ENCODE assay signal across 2 cellular contexts in the genomic region with DNA sequence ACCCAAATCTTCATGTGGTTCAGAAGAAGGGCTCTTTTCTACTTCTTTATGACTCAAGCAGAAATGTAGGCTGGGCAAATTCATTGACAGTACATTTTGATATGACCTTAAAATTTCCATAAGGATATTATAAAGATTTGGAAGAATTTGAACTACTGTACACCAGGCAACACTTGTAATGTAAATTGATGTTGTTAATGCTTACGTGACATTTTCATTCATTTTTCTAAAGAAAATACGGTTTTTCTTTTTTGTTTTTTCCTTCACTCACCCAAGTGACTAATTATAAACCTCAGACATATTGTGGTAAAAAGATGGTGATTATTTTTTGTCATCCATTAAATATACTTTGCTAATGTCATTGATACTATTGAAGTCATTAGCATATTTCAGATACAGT.
TF ChIP-seq lines count a peak whose summit lies in the region.

No MANE protein-coding gene starts in this region.

TF ChIP-seq in IMR-90, 13 proteins besides CTCF, POLR2A, EP300 and RAD21:
- no peak for TF ChIP-seq MAZ (IDR thresholded peaks at IDR 0.05; ENCODE audit: borderline replicate concordance, low read depth, low read length)
- TF ChIP-seq MAFK (IDR thresholded peaks at IDR 0.05; ENCODE audit: low read depth, low read length), result peak; percentile 63
- TF ChIP-seq RFX5 (IDR thresholded peaks at IDR 0.05; ENCODE audit: low read depth, low read length), result no peak
- no peak for TF ChIP-seq BHLHE40 (IDR thresholded peaks at IDR 0.05; ENCODE audit: low read depth, low read length)
- TF ChIP-seq, protein P1, sequence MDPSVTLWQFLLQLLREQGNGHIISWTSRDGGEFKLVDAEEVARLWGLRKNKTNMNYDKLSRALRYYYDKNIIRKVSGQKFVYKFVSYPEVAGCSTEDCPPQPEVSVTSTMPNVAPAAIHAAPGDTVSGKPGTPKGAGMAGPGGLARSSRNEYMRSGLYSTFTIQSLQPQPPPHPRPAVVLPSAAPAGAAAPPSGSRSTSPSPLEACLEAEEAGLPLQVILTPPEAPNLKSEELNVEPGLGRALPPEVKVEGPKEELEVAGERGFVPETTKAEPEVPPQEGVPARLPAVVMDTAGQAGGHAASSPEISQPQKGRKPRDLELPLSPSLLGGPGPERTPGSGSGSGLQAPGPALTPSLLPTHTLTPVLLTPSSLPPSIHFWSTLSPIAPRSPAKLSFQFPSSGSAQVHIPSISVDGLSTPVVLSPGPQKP (IDR thresholded peaks at IDR 0.05; ENCODE audit: borderline replicate concordance, low read depth, low read length), result no peak
- TF ChIP-seq, protein P2, sequence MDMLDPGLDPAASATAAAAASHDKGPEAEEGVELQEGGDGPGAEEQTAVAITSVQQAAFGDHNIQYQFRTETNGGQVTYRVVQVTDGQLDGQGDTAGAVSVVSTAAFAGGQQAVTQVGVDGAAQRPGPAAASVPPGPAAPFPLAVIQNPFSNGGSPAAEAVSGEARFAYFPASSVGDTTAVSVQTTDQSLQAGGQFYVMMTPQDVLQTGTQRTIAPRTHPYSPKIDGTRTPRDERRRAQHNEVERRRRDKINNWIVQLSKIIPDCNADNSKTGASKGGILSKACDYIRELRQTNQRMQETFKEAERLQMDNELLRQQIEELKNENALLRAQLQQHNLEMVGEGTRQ (IDR thresholded peaks at IDR 0.05; ENCODE audit: low read depth, low read length), result no peak
- no peak for TF ChIP-seq FOS (IDR thresholded peaks at IDR 0.05; ENCODE audit: low read depth, low read length)

TF ChIP-seq in K562, 482 proteins besides CTCF, POLR2A, EP300 and RAD21:
- peak; percentile 30; the same call in 1 of the 2 replicates for TF ChIP-seq MAFF (IDR thresholded peaks at IDR 0.05; ENCODE audit: low read length)
- TF ChIP-seq NFXL1 (CRISPR knock-in tag; IDR thresholded peaks at IDR 0.05), result no peak
- TF ChIP-seq, protein P3, sequence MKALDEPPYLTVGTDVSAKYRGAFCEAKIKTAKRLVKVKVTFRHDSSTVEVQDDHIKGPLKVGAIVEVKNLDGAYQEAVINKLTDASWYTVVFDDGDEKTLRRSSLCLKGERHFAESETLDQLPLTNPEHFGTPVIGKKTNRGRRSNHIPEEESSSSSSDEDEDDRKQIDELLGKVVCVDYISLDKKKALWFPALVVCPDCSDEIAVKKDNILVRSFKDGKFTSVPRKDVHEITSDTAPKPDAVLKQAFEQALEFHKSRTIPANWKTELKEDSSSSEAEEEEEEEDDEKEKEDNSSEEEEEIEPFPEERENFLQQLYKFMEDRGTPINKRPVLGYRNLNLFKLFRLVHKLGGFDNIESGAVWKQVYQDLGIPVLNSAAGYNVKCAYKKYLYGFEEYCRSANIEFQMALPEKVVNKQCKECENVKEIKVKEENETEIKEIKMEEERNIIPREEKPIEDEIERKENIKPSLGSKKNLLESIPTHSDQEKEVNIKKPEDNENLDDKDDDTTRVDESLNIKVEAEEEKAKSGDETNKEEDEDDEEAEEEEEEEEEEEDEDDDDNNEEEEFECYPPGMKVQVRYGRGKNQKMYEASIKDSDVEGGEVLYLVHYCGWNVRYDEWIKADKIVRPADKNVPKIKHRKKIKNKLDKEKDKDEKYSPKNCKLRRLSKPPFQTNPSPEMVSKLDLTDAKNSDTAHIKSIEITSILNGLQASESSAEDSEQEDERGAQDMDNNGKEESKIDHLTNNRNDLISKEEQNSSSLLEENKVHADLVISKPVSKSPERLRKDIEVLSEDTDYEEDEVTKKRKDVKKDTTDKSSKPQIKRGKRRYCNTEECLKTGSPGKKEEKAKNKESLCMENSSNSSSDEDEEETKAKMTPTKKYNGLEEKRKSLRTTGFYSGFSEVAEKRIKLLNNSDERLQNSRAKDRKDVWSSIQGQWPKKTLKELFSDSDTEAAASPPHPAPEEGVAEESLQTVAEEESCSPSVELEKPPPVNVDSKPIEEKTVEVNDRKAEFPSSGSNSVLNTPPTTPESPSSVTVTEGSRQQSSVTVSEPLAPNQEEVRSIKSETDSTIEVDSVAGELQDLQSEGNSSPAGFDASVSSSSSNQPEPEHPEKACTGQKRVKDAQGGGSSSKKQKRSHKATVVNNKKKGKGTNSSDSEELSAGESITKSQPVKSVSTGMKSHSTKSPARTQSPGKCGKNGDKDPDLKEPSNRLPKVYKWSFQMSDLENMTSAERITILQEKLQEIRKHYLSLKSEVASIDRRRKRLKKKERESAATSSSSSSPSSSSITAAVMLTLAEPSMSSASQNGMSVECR (CRISPR knock-in tag; IDR thresholded peaks at IDR 0.05), result no peak
- no peak for TF ChIP-seq ZNF79 (CRISPR knock-in tag; IDR thresholded peaks at IDR 0.05; ENCODE audit: low read depth)
- TF ChIP-seq ZNF316 (IDR thresholded peaks at IDR 0.05), result peak; percentile 83
- TF ChIP-seq C11orf30 (IDR thresholded peaks at IDR 0.05; ENCODE audit: low read depth), result peak; percentile 63
- peak; percentile 47 for TF ChIP-seq MAFG (tag; conservative IDR thresholded peaks at IDR 0.05)
